Comparison of ENCODE assay signal across 1 cellular context in the genomic region with DNA sequence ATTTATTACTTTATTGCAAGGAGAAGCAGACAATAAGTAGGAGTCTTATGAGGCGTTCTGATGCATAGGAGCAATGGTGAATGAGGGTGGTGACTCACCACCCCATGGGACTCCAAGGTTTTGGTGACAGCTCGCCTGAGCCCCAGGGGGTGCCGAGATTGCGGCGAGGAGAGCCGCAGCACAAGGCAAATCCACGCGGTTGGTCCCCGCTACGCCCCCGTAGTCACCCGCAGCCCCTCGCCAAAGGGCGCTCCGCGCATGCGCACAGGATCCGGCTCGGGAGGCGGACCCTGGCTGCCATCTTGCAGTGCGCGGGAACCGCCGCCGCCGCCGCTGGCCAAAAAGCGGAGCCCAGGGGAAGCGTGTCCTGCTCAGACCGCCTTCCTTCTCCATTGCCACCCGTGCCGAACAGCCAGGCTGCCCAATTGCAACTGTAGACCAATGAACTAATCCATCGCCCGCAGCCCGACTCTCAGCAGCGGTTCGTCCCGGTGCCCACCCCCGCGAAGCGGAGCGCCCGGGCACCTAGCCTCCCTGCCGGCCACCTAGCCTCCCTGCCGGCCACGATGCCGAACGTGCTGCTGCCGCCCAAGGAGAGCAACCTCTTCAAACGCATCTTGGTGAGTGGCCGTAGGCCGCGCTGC.
TF ChIP-seq lines count a peak whose summit lies in the region.

NAA16 (plus strand) TSS at position 305 of the 644 bp plus-strand sequence; CDS start at position 567, 262 bp downstream.

TF ChIP-seq in HEK293, 187 proteins besides CTCF, POLR2A, EP300 and RAD21 (continued from another document and continues in another):
- TF ChIP-seq, protein P1, sequence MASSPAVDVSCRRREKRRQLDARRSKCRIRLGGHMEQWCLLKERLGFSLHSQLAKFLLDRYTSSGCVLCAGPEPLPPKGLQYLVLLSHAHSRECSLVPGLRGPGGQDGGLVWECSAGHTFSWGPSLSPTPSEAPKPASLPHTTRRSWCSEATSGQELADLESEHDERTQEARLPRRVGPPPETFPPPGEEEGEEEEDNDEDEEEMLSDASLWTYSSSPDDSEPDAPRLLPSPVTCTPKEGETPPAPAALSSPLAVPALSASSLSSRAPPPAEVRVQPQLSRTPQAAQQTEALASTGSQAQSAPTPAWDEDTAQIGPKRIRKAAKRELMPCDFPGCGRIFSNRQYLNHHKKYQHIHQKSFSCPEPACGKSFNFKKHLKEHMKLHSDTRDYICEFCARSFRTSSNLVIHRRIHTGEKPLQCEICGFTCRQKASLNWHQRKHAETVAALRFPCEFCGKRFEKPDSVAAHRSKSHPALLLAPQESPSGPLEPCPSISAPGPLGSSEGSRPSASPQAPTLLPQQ (tag by site-specific recombination; IDR thresholded peaks at IDR 0.05): 0 out of 2 replicates have a peak, but pooled peaks have one; percentile 32
- no peak; the same call in 1 of the 2 replicates for TF ChIP-seq ZNF610 (tag by site-specific recombination; IDR thresholded peaks at IDR 0.05; ENCODE audit: borderline replicate concordance)
- TF ChIP-seq ZNF768 (tag by site-specific recombination; IDR thresholded peaks at IDR 0.05): no peak
- no peak for TF ChIP-seq KLF7 (tag by site-specific recombination; IDR thresholded peaks at IDR 0.05; ENCODE audit: borderline replicate concordance)
- TF ChIP-seq, protein P2, sequence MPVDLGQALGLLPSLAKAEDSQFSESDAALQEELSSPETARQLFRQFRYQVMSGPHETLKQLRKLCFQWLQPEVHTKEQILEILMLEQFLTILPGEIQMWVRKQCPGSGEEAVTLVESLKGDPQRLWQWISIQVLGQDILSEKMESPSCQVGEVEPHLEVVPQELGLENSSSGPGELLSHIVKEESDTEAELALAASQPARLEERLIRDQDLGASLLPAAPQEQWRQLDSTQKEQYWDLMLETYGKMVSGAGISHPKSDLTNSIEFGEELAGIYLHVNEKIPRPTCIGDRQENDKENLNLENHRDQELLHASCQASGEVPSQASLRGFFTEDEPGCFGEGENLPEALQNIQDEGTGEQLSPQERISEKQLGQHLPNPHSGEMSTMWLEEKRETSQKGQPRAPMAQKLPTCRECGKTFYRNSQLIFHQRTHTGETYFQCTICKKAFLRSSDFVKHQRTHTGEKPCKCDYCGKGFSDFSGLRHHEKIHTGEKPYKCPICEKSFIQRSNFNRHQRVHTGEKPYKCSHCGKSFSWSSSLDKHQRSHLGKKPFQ (tag by site-specific recombination; IDR thresholded peaks at IDR 0.05): no peak
- peak; percentile 95 for TF ChIP-seq ZIC2 (tag by site-specific recombination; IDR thresholded peaks at IDR 0.05)
- no peak for TF ChIP-seq ZNF416 (tag by site-specific recombination; IDR thresholded peaks at IDR 0.05)
- peak; percentile 77; the same call in 1 of the 2 replicates for TF ChIP-seq IKZF3 (tag by site-specific recombination; IDR thresholded peaks at IDR 0.05)
- TF ChIP-seq ZNF394 (tag by site-specific recombination; IDR thresholded peaks at IDR 0.05; ENCODE audit: borderline replicate concordance): peak; percentile 40; the same call in 1 of the 2 replicates
- TF ChIP-seq GFI1B (tag by site-specific recombination; IDR thresholded peaks at IDR 0.05): peak; percentile 99
- TF ChIP-seq ZNF324 (tag by site-specific recombination; IDR thresholded peaks at IDR 0.05): peak; percentile 92
- TF ChIP-seq, protein P3, sequence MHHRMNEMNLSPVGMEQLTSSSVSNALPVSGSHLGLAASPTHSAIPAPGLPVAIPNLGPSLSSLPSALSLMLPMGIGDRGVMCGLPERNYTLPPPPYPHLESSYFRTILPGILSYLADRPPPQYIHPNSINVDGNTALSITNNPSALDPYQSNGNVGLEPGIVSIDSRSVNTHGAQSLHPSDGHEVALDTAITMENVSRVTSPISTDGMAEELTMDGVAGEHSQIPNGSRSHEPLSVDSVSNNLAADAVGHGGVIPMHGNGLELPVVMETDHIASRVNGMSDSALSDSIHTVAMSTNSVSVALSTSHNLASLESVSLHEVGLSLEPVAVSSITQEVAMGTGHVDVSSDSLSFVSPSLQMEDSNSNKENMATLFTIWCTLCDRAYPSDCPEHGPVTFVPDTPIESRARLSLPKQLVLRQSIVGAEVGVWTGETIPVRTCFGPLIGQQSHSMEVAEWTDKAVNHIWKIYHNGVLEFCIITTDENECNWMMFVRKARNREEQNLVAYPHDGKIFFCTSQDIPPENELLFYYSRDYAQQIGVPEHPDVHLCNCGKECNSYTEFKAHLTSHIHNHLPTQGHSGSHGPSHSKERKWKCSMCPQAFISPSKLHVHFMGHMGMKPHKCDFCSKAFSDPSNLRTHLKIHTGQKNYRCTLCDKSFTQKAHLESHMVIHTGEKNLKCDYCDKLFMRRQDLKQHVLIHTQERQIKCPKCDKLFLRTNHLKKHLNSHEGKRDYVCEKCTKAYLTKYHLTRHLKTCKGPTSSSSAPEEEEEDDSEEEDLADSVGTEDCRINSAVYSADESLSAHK (tag by site-specific recombination; IDR thresholded peaks at IDR 0.05): no peak; the same call in 1 of the 2 replicates
- no peak for TF ChIP-seq ZNF169 (tag by site-specific recombination; IDR thresholded peaks at IDR 0.05)
- peak; percentile 75 for TF ChIP-seq ZXDB (tag by site-specific recombination; IDR thresholded peaks at IDR 0.05)
- no peak for TF ChIP-seq ZNF571 (tag by site-specific recombination; IDR thresholded peaks at IDR 0.05)
- TF ChIP-seq, protein P4, sequence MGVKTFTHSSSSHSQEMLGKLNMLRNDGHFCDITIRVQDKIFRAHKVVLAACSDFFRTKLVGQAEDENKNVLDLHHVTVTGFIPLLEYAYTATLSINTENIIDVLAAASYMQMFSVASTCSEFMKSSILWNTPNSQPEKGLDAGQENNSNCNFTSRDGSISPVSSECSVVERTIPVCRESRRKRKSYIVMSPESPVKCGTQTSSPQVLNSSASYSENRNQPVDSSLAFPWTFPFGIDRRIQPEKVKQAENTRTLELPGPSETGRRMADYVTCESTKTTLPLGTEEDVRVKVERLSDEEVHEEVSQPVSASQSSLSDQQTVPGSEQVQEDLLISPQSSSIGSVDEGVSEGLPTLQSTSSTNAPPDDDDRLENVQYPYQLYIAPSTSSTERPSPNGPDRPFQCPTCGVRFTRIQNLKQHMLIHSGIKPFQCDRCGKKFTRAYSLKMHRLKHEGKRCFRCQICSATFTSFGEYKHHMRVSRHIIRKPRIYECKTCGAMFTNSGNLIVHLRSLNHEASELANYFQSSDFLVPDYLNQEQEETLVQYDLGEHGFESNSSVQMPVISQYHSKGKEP (tag by site-specific recombination; IDR thresholded peaks at IDR 0.05): peak; percentile 59; the same call in 1 of the 2 replicates
- TF ChIP-seq ZNF501 (tag by site-specific recombination; IDR thresholded peaks at IDR 0.05): no peak; the same call in none of the 2 replicates
- no peak for TF ChIP-seq ZNF701 (tag by site-specific recombination; IDR thresholded peaks at IDR 0.05)
- TF ChIP-seq ZNF19 (tag by site-specific recombination; IDR thresholded peaks at IDR 0.05; ENCODE audit: low read depth): no peak
- no peak; the same call in 1 of the 2 replicates for TF ChIP-seq ZNF623 (tag by site-specific recombination; IDR thresholded peaks at IDR 0.05)
- TF ChIP-seq ZFHX2 (tag by site-specific recombination; conservative IDR thresholded peaks at IDR 0.05): peak; percentile 75
- peak; percentile 46; the same call in 1 of the 2 replicates for TF ChIP-seq ZNF335 (tag by site-specific recombination; conservative IDR thresholded peaks at IDR 0.05)
- no peak for TF ChIP-seq MEIS1 (CRISPR knock-in tag; IDR thresholded peaks at IDR 0.05; ENCODE audit: borderline replicate concordance)
- 0 out of 2 replicates have a peak, but pooled peaks have one; percentile 21 for TF ChIP-seq OSR2 (tag by site-specific recombination; IDR thresholded peaks at IDR 0.05)
- no peak for TF ChIP-seq ZNF473 (tag by site-specific recombination; IDR thresholded peaks at IDR 0.05)
- TF ChIP-seq ZNF114 (tag by site-specific recombination; IDR thresholded peaks at IDR 0.05): no peak
- no peak for TF ChIP-seq SETDB1 (IDR thresholded peaks at IDR 0.05; ENCODE audit: insufficient read length, low read length)
- no peak for TF ChIP-seq ZNF521 (tag by site-specific recombination; IDR thresholded peaks at IDR 0.05)
- no peak for TF ChIP-seq ZNF548 (tag by site-specific recombination; IDR thresholded peaks at IDR 0.05)
- peak; percentile 74 for TF ChIP-seq ZSCAN30 (tag by site-specific recombination; IDR thresholded peaks at IDR 0.05)
- peak; percentile 59; the same call in 1 of the 2 replicates for TF ChIP-seq PRDM6 (tag by site-specific recombination; IDR thresholded peaks at IDR 0.05)
- TF ChIP-seq, protein P5, sequence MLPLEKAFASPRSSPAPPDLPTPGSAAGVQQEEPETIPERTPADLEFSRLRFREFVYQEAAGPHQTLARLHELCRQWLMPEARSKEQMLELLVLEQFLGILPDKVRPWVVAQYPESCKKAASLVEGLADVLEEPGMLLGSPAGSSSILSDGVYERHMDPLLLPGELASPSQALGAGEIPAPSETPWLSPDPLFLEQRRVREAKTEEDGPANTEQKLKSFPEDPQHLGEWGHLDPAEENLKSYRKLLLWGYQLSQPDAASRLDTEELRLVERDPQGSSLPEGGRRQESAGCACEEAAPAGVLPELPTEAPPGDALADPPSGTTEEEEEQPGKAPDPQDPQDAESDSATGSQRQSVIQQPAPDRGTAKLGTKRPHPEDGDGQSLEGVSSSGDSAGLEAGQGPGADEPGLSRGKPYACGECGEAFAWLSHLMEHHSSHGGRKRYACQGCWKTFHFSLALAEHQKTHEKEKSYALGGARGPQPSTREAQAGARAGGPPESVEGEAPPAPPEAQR (tag by site-specific recombination; IDR thresholded peaks at IDR 0.05): no peak
- no peak for TF ChIP-seq TCF7L2 (IDR thresholded peaks at IDR 0.05; ENCODE audit: borderline replicate concordance, low read depth, low read length)
- TF ChIP-seq ZNF311 (tag by site-specific recombination; IDR thresholded peaks at IDR 0.05; ENCODE audit: borderline replicate concordance): no peak
- TF ChIP-seq ZNF239 (tag by site-specific recombination; IDR thresholded peaks at IDR 0.05): no peak
- TF ChIP-seq ZNF423 (tag by site-specific recombination; IDR thresholded peaks at IDR 0.05): peak; percentile 98
- TF ChIP-seq ZNF600 (tag by site-specific recombination; IDR thresholded peaks at IDR 0.05): peak; percentile 82
- TF ChIP-seq ZSCAN23 (tag by site-specific recombination; IDR thresholded peaks at IDR 0.05): no peak
- no peak for TF ChIP-seq GLI2 (tag by site-specific recombination; IDR thresholded peaks at IDR 0.05; ENCODE audit: borderline replicate concordance, low read depth)
- peak; percentile 94; the same call in 1 of the 2 replicates for TF ChIP-seq ZFP37 (tag by site-specific recombination; IDR thresholded peaks at IDR 0.05)
- TF ChIP-seq HOXA7 (CRISPR knock-in tag; IDR thresholded peaks at IDR 0.05; ENCODE audit: borderline replicate concordance): no peak
- TF ChIP-seq ZNF221 (tag by site-specific recombination; IDR thresholded peaks at IDR 0.05; ENCODE audit: borderline replicate concordance): no peak
- TF ChIP-seq ELK4 (IDR thresholded peaks at IDR 0.05; ENCODE audit: borderline replicate concordance, low read depth, low read length): no peak
- TF ChIP-seq GLIS1 (tag by site-specific recombination; IDR thresholded peaks at IDR 0.05): peak; percentile 100
- TF ChIP-seq, protein P6, sequence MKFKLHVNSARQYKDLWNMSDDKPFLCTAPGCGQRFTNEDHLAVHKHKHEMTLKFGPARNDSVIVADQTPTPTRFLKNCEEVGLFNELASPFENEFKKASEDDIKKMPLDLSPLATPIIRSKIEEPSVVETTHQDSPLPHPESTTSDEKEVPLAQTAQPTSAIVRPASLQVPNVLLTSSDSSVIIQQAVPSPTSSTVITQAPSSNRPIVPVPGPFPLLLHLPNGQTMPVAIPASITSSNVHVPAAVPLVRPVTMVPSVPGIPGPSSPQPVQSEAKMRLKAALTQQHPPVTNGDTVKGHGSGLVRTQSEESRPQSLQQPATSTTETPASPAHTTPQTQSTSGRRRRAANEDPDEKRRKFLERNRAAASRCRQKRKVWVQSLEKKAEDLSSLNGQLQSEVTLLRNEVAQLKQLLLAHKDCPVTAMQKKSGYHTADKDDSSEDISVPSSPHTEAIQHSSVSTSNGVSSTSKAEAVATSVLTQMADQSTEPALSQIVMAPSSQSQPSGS (tag by site-specific recombination; IDR thresholded peaks at IDR 0.05; ENCODE audit: low read depth): no peak
- no peak for TF ChIP-seq ZNF202 (tag by site-specific recombination; IDR thresholded peaks at IDR 0.05; ENCODE audit: borderline replicate concordance)
- TF ChIP-seq ZNF776 (tag by site-specific recombination; IDR thresholded peaks at IDR 0.05; ENCODE audit: borderline replicate concordance): no peak
- no peak for TF ChIP-seq ZFP3 (tag by site-specific recombination; IDR thresholded peaks at IDR 0.05; ENCODE audit: low read depth)
- TF ChIP-seq ZNF544 (tag by site-specific recombination; IDR thresholded peaks at IDR 0.05): no peak
